Comparison of ENCODE assay signal across 16 cellular contexts in genomic region chr9:95857896-95858295, GRCh38. TPM values are rescaled to one million over a fixed set of nuclear protein-coding genes. Genes with fewer than 3 reads are reported as not detected.
DNase-seq lines count a peak whose midpoint lies in the region; ATAC-seq and TF ChIP-seq lines count a peak whose summit lies in the region.
"Had no signal": no experiment of that assay in that cellular context is flagged by ENCODE, and none has a peak within 500 bp of the region (broad histone marks: within the 10 kb centered on the region; RNA-seq: fewer than 3 reads in every experiment).

No MANE protein-coding gene starts in this region.

- H2BK5ac ChIP-seq in mesendoderm (ENCODE audit: low read length): no peak overlapping the region

- peak; percentile 59 for ATAC-seq in GM18508 (IDR thresholded peaks at IDR 0.05; ENCODE audit: insufficient read depth, unreplicated experiment)
- ATAC-seq in GM21619 (IDR thresholded peaks at IDR 0.05; ENCODE audit: unreplicated experiment): peak; percentile 47
- ATAC-seq in HG03565 (IDR thresholded peaks at IDR 0.05; ENCODE audit: unreplicated experiment): peak; percentile 38
- ATAC-seq in memory B cell (ENCODE audit: low read depth): peak; percentile 79
- no peak for ATAC-seq in GM19328 (IDR thresholded peaks at IDR 0.05; ENCODE audit: unreplicated experiment)
- ATAC-seq: activated T-cell treated with anti-CD3 and anti-CD28 coated beads, Interleukin-2, amount 50 U/mL, for 72 hours had no signal

- H3K56ac ChIP-seq in mesendoderm (ENCODE audit: low read length): no peak overlapping the region

- H3K4ac ChIP-seq in mesendoderm (ENCODE audit: low read depth, low read length): no peak overlapping the region

- TF ChIP-seq POLR2A in spleen (IDR thresholded peaks at IDR 0.05): no peak

- no peak overlapping the region for H3K4me2 ChIP-seq in mesendoderm (ENCODE audit: low read length)

- no peak overlapping the region for H2AK5ac ChIP-seq in mesendoderm (ENCODE audit: low read length)

- H3K27me3 Mint-ChIP-seq in memory B cell: peaks cover 2% of the 10 kb centered on the region

- peaks cover 22% of the 10 kb centered on the region for H3K4me1 Mint-ChIP-seq in memory B cell

- H3K27ac ChIP-seq in mesendoderm (ENCODE audit: low read depth, low read length) (no peak overlapping the region), spleen (no peak overlapping the region)
- H3K27ac ChIP-seq: coronary artery, esophagus squamous epithelium, SJSA1 had no signal

- in situ Hi-C loops in GM13977 (cut with MboI; ENCODE audit: low pct_unique_long_range_greater_than_20kb, low sequenced_read_pairs, unreplicated experiment): no loop called here

- H3K23ac ChIP-seq in mesendoderm (ENCODE audit: low read length): no peak overlapping the region

- H3K4me1 ChIP-seq in mesendoderm (ENCODE audit: control insufficient read depth, low read depth, low read length): no peaks in the 10 kb centered on the region
- peaks cover 0 to 16% (median 2%) of the 10 kb centered on the region in 6 donors for H3K4me1 ChIP-seq in spleen

- H3K36me3 ChIP-seq in mesendoderm (ENCODE audit: control insufficient read depth, insufficient read depth, low read length) (no peaks in the 10 kb centered on the region), spleen (no peaks in the 10 kb centered on the region)
- H3K36me3 ChIP-seq: esophagus squamous epithelium, SJSA1 had no signal

- H3K79me2 ChIP-seq in mesendoderm (ENCODE audit: control insufficient read depth, insufficient read depth, low read length): no peaks in the 10 kb centered on the region

- H3K4me3 ChIP-seq in mesendoderm (ENCODE audit: low read length) (no peak overlapping the region), spleen (no peak overlapping the region)
- H3K4me3 ChIP-seq: coronary artery, esophagus squamous epithelium, SJSA1 had no signal

- H3K79me1 ChIP-seq in mesendoderm (ENCODE audit: low read length): no peaks in the 10 kb centered on the region

- no peak overlapping the region for H2BK15ac ChIP-seq in mesendoderm (replicated peaks; ENCODE audit: low read depth)

- H3K27ac Mint-ChIP-seq in memory B cell: peak overlapping the region; percentile 11
- H3K27ac Mint-ChIP-seq: WTC11 had no signal

- peaks cover 6% of the 10 kb centered on the region for H3K9me3 Mint-ChIP-seq in memory B cell

- DNase-seq in memory B cell (ENCODE audit: low spot score in 2 of 2) (peak in 1 of 2 donors; percentile 3), GM13977 (ENCODE audit: low spot score) (no peak), mesendoderm (no peak), spleen (no peak)
- DNase-seq: activated T-cell treated with anti-CD3 and anti-CD28 coated beads, Interleukin-2, amount 50 U/mL, for 72 hours; esophagus squamous epithelium; GDM1; NCI-H1417; NCI-H748 treated with DMSO at 0.1 percent for 48 hours had no signal

- TF ChIP-seq CTCF in GM13977 (IDR thresholded peaks at IDR 0.05; ENCODE audit: extremely low read depth, insufficient read depth, missing control alignments) (no peak), spleen (IDR thresholded peaks at IDR 0.05 in 8 of 11, conservative IDR thresholded peaks at IDR 0.05 in 3 of 11) (no peak)

- H4K5ac ChIP-seq in mesendoderm (ENCODE audit: low read length): no peak overlapping the region

- intact Hi-C loops in spleen (cut with DNase I; ENCODE audit: low total_unique reads): no loop called here

- H2BK120ac ChIP-seq in mesendoderm (ENCODE audit: low read depth, low read length): no peak overlapping the region

- H3K18ac ChIP-seq in mesendoderm (ENCODE audit: low read length): no peak overlapping the region

- peaks cover 15% of the 10 kb centered on the region for H3K36me3 Mint-ChIP-seq in memory B cell

- H3K9ac ChIP-seq in mesendoderm (ENCODE audit: low read length): no peak overlapping the region

- no peak overlapping the region for H4K8ac ChIP-seq in mesendoderm (ENCODE audit: low read depth, low read length)

- H3K4me3 Mint-ChIP-seq in memory B cell: peak overlapping the region; percentile 62
- H3K4me3 Mint-ChIP-seq: activated T-cell treated with anti-CD3 and anti-CD28 coated beads, Interleukin-2, amount 50 U/mL, for 72 hours; WTC11 had no signal

- no peaks in the 10 kb centered on the region for H3K27me3 ChIP-seq in mesendoderm (ENCODE audit: insufficient read depth, low read length, poor library complexity)
- H3K27me3 ChIP-seq in spleen (replicated peaks in 1 of 7): no peaks in the 10 kb centered on the region
- H3K27me3 ChIP-seq: esophagus squamous epithelium, SJSA1 had no signal

- peaks cover 0 to 18% (median 15%) of the 10 kb centered on the region in 8 donors for H3K9me3 ChIP-seq in spleen
- H3K9me3 ChIP-seq: SJSA1 had no signal

RNA-seq across cellular contexts. Expression of gene ERCC6L2, which starts 17.6 kb away (rescaled TPM):
- polyA plus RNA-seq in mesendoderm (2013, experiment 1 of 2): 22.0 TPM
- 23.6 TPM for polyA plus RNA-seq in mesendoderm (2013, experiment 2 of 2)
- total RNA-seq in spleen: 100 to 1,000 TPM in 2 of 7 donors, 10 to 100 TPM in 5; 51.3 to 118 (median 82.4) TPM
- 1 to 10 TPM; 4.6 to 6.7 (median 5.0) TPM for polyA plus RNA-seq in spleen
